Comparison of ENCODE assay signal across 8 cellular contexts in genomic region chr11:94925422-94926270, GRCh38. TPM values are rescaled to one million over a fixed set of nuclear protein-coding genes. Genes with fewer than 3 reads are reported as not detected.
A peak's percentile ranks its signal among the peaks of the same experiment; 100 is the strongest.
DNase-seq lines count a peak whose midpoint lies in the region; ATAC-seq and TF ChIP-seq lines count a peak whose summit lies in the region.

No MANE protein-coding gene starts in this region.

- peaks cover 11% of the 10 kb centered on the region for H3K9me3 Mint-ChIP-seq in activated T-cell treated with anti-CD3 and anti-CD28 coated beads, Interleukin-2, amount 50 U/mL, for 4 hours

- no peak overlapping the region for H3K9ac ChIP-seq in subcutaneous abdominal adipose tissue (ENCODE audit: low read length in 5 of 5)

- 58% methylated on average over 7 of the region's 7 CpGs for WGBS in esophagus squamous epithelium, 2 donors

- TF ChIP-seq CTCF in esophagus squamous epithelium (IDR thresholded peaks at IDR 0.05): no peak

- H3K4me1 ChIP-seq in esophagus squamous epithelium (peaks cover 4 to 49% (median 34%) of the 10 kb centered on the region in 3 donors), subcutaneous abdominal adipose tissue (ENCODE audit: control insufficient read depth in 5 of 5, insufficient read depth in 5 of 5, low read length in 5 of 5) (peaks cover 9 to 52% (median 28%) of the 10 kb centered on the region in 5 donors)

- H3K4me3 Mint-ChIP-seq in activated T-cell treated with anti-CD3 and anti-CD28 coated beads, Interleukin-2, amount 50 U/mL, for 4 hours: peak overlapping the region; percentile 25

- peaks cover 41% of the 10 kb centered on the region for H3K4me1 Mint-ChIP-seq in activated T-cell treated with anti-CD3 and anti-CD28 coated beads, Interleukin-2, amount 50 U/mL, for 4 hours (ENCODE audit: low read depth)

- peaks cover 6% of the 10 kb centered on the region for H3K36me3 Mint-ChIP-seq in activated T-cell treated with anti-CD3 and anti-CD28 coated beads, Interleukin-2, amount 50 U/mL, for 4 hours (ENCODE audit: insufficient read depth)

- H3K9me3 ChIP-seq in esophagus squamous epithelium (no peaks in the 10 kb centered on the region), subcutaneous abdominal adipose tissue (ENCODE audit: control insufficient read depth in 5 of 5, low read length in 5 of 5) (no peaks in the 10 kb centered on the region)

- ATAC-seq in activated T-cell treated with anti-CD3 and anti-CD28 coated beads, Interleukin-2, amount 50 U/mL, for 4 hours: peak in 1 of 2 donors; percentile 40
- peak; percentile 70 for ATAC-seq in HG03378 (IDR thresholded peaks at IDR 0.05; ENCODE audit: unreplicated experiment)

- H3K27ac ChIP-seq in esophagus squamous epithelium (peak overlapping the region; percentile 15 to 91 (median 78)), subcutaneous abdominal adipose tissue (ENCODE audit: low read depth, low read length) (peak overlapping the region; percentile 38)

- no peak overlapping the region for H3K4me3 ChIP-seq in esophagus squamous epithelium
- H3K4me3 ChIP-seq in subcutaneous abdominal adipose tissue (ENCODE audit: low read depth in 1 of 5, low read length in 5 of 5): no peak overlapping the region

- H3K27me3 Mint-ChIP-seq in activated T-cell treated with anti-CD3 and anti-CD28 coated beads, Interleukin-2, amount 50 U/mL, for 4 hours (ENCODE audit: low read depth): no peaks in the 10 kb centered on the region

- no peak for DNase-seq in activated T-cell treated with anti-CD3 and anti-CD28 coated beads, Interleukin-2, amount 50 U/mL, for 4 hours
- DNase-seq in activated T-cell treated with anti-CD3 and anti-CD28 coated beads, Interleukin-2, amount 50 U/mL, for 1 hour: no peak
- DNase-seq in esophagus squamous epithelium (lab: John Stamatoyannopoulos, UW): no peak
- no peak for DNase-seq in RKO (ENCODE audit: low spot score)
- DNase-seq in T-helper 9 cell: no peak
- DNase-seq in amniotic stem cell (lab: John Stamatoyannopoulos, UW): no peak

- intact Hi-C loops in esophagus squamous epithelium (cut with DNase I): no loop called here

- H3K27me3 ChIP-seq in esophagus squamous epithelium (no peaks in the 10 kb centered on the region), subcutaneous abdominal adipose tissue (ENCODE audit: control insufficient read depth in 5 of 5, insufficient read depth in 4 of 5, low read length in 5 of 5) (no peaks in the 10 kb centered on the region)

- no peaks in the 10 kb centered on the region for H3K36me3 ChIP-seq in esophagus squamous epithelium
- no peaks in the 10 kb centered on the region for H3K36me3 ChIP-seq in subcutaneous abdominal adipose tissue (ENCODE audit: control insufficient read depth in 5 of 5, insufficient read depth in 5 of 5, low read length in 5 of 5)

- no peak for TF ChIP-seq POLR2A in esophagus squamous epithelium (IDR thresholded peaks at IDR 0.05)

RNA-seq across cellular contexts. Expression of gene CWC15, which starts 47.7 kb away (rescaled TPM):
- 100 to 1,000 TPM in 1 of 3 donors, 10 to 100 TPM in 2; 94.2 to 110 (median 95.1) TPM for total RNA-seq in activated T-cell treated with anti-CD3 and anti-CD28 coated beads, Interleukin-2, amount 50 U/mL, for 4 hours
- total RNA-seq in esophagus squamous epithelium: 10 to 100 TPM; 29.3 to 52.6 (median 37.6) TPM

RNA-seq across cellular contexts. Expression of gene KDM4D, which starts 47.9 kb away (rescaled TPM):
- 1 to 10 TPM in 1 of 3 donors, under 1 TPM in 2; 0.76 to 1.1 (median 0.90) TPM for total RNA-seq in activated T-cell treated with anti-CD3 and anti-CD28 coated beads, Interleukin-2, amount 50 U/mL, for 4 hours
- total RNA-seq in esophagus squamous epithelium: under 1 TPM; 0.38 to 0.83 (median 0.44) TPM
